21 cellular contexts compared by ENCODE assay signal in genomic region chr2:240428245-240428644, GRCh38. TPM values are rescaled to one million over a fixed set of nuclear protein-coding genes. Genes with fewer than 3 reads are reported as not detected.
DNase-seq lines count a peak whose midpoint lies in the region; ATAC-seq, FAIRE-seq and TF ChIP-seq lines count a peak whose summit lies in the region.
"Had no signal": no experiment of that assay in that cellular context is flagged by ENCODE, and none has a peak within 500 bp of the region (broad histone marks: within the 10 kb centered on the region; RNA-seq: fewer than 3 reads in every experiment).

No MANE protein-coding gene starts in this region.

- no peak for TF ChIP-seq CTCF in activated CD8-positive, alpha-beta T cell treated with anti-CD3 and anti-CD28 coated beads for 36 hours (IDR thresholded peaks at IDR 0.05)
- no peak for TF ChIP-seq CTCF in bronchial epithelial cell (IDR thresholded peaks at IDR 0.05; ENCODE audit: insufficient read depth, low read length, severe bottlenecking)

- intact Hi-C loops in activated CD8-positive, alpha-beta T cell treated with anti-CD3 and anti-CD28 coated beads for 36 hours (cut with micrococcal nuclease), result no loop called here

- no peak overlapping the region for H3K27ac Mint-ChIP-seq in activated CD8-positive, alpha-beta T cell treated with anti-CD3 and anti-CD28 coated beads for 36 hours
- H3K27ac Mint-ChIP-seq in activated CD8-positive, alpha-beta T cell treated with anti-CD3 and anti-CD28 coated beads, Interleukin-2, amount 10 ng/mL, durations not matched to agents 7 days and 5 days, result no peak overlapping the region
- H3K27ac Mint-ChIP-seq: CD4-positive, CD25-positive, alpha-beta regulatory T cell had no signal

- H3K4me1 Mint-ChIP-seq in activated CD8-positive, alpha-beta T cell treated with anti-CD3 and anti-CD28 coated beads for 36 hours (ENCODE audit: low read depth), result peaks cover 15% of the 10 kb centered on the region
- peaks cover 13% of the 10 kb centered on the region for H3K4me1 Mint-ChIP-seq in activated CD8-positive, alpha-beta T cell treated with anti-CD3 and anti-CD28 coated beads, Interleukin-2, amount 10 ng/mL, durations not matched to agents 7 days and 5 days (ENCODE audit: low read depth)
- H3K4me1 Mint-ChIP-seq: CD4-positive, CD25-positive, alpha-beta regulatory T cell had no signal

- H3K27me3 ChIP-seq in bronchial epithelial cell (ENCODE audit: control insufficient read depth, insufficient read depth, low read length), result no peaks in the 10 kb centered on the region
- H3K27me3 ChIP-seq: MG63 had no signal

- CTCF ChIA-PET in activated CD8-positive, alpha-beta T cell treated with anti-CD3 and anti-CD28 coated beads for 36 hours (lab: Charles Lee), result interaction anchor here (1.3 to 1.8 kb wide), 2 partner anchors 8 to 196 kb away, joined by 3 to 4 read pairs; no protein-coding TSS in a partner anchor
- CTCF ChIA-PET in activated CD8-positive, alpha-beta T cell treated with anti-CD3 and anti-CD28 coated beads, Interleukin-2, amount 10 ng/mL, durations not matched to agents 7 days and 5 days (lab: Charles Lee), result interaction anchor here (0.7 to 1.1 kb wide), 2 partner anchors 10 to 258 kb away, joined by 3 read pairs; no protein-coding TSS in a partner anchor

- peak; percentile 45 for DNase-seq in activated CD8-positive, alpha-beta T cell treated with anti-CD3 and anti-CD28 coated beads for 36 hours
- DNase-seq in activated CD8-positive, alpha-beta T cell treated with anti-CD3 and anti-CD28 coated beads, Interleukin-2, amount 10 ng/mL, durations not matched to agents 7 days and 5 days, result no peak
- peak; percentile 25 for DNase-seq in stimulated activated CD4-positive, alpha-beta T cell treated with anti-CD3 and anti-CD28 coated beads, Interleukin-4, amount 100 ng/mL, for 24 hours
- DNase-seq in stimulated activated CD4-positive, alpha-beta T cell treated with anti-CD3 and anti-CD28 coated beads, Interleukin-12 subunit alpha, Interleukin-12 subunit beta, amount 100 ng/mL, for 4 hours, result no peak
- DNase-seq in bronchial epithelial cell (ENCODE audit: low read depth) (no peak), NCI-H187 (lab: John Stamatoyannopoulos, UW) (no peak), NCI-H524 treated with DMSO at 0.1 percent for 48 hours (lab: John Stamatoyannopoulos, UW) (no peak)
- DNase-seq: ACHN; CD4-positive, CD25-positive, alpha-beta regulatory T cell; DMS79; MG63; NCI-H1105; NCI-H1694 treated with DMSO at 0.1 percent for 48 hours; NCI-H2171; NCI-H446 treated with DMSO at 0.1 percent for 48 hours; NCI-H774 had no signal

- H3K4me3 Mint-ChIP-seq in activated CD8-positive, alpha-beta T cell treated with anti-CD3 and anti-CD28 coated beads for 36 hours, result no peak overlapping the region
- no peak overlapping the region for H3K4me3 Mint-ChIP-seq in activated CD8-positive, alpha-beta T cell treated with anti-CD3 and anti-CD28 coated beads, Interleukin-2, amount 10 ng/mL, durations not matched to agents 7 days and 5 days
- H3K4me3 Mint-ChIP-seq: CD4-positive, CD25-positive, alpha-beta regulatory T cell had no signal

- FAIRE-seq in bronchial epithelial cell (lab: Jason Lieb, UNC), result peak; percentile 47
- FAIRE-seq: G401.6, GM12891, H54, HepG2 had no signal

- H3K36me3 ChIP-seq in bronchial epithelial cell (ENCODE audit: control insufficient read depth, insufficient read depth, low read length), result no peaks in the 10 kb centered on the region
- H3K36me3 ChIP-seq: MG63 had no signal

- H3K4me3 ChIP-seq in bronchial epithelial cell (ENCODE audit: low read depth, low read length), result no peak overlapping the region
- H3K4me3 ChIP-seq: MG63 had no signal

- no peak for ATAC-seq in activated CD8-positive, alpha-beta T cell treated with anti-CD3 and anti-CD28 coated beads for 36 hours
- no peak for ATAC-seq in activated CD8-positive, alpha-beta T cell treated with anti-CD3 and anti-CD28 coated beads, Interleukin-2, amount 10 ng/mL, durations not matched to agents 7 days and 5 days
- ATAC-seq in HG03108 (IDR thresholded peaks at IDR 0.05; ENCODE audit: unreplicated experiment), result no peak
- ATAC-seq: HepG2 had no signal

- no peaks in the 10 kb centered on the region for H3K36me3 Mint-ChIP-seq in activated CD8-positive, alpha-beta T cell treated with anti-CD3 and anti-CD28 coated beads for 36 hours (ENCODE audit: low read depth)
- H3K36me3 Mint-ChIP-seq in activated CD8-positive, alpha-beta T cell treated with anti-CD3 and anti-CD28 coated beads, Interleukin-2, amount 10 ng/mL, durations not matched to agents 7 days and 5 days (ENCODE audit: low read depth), result no peaks in the 10 kb centered on the region
- H3K36me3 Mint-ChIP-seq: CD4-positive, CD25-positive, alpha-beta regulatory T cell had no signal

- peaks cover 5% of the 10 kb centered on the region for H3K27me3 Mint-ChIP-seq in activated CD8-positive, alpha-beta T cell treated with anti-CD3 and anti-CD28 coated beads for 36 hours
- H3K27me3 Mint-ChIP-seq in activated CD8-positive, alpha-beta T cell treated with anti-CD3 and anti-CD28 coated beads, Interleukin-2, amount 10 ng/mL, durations not matched to agents 7 days and 5 days (ENCODE audit: low read depth), result peaks cover 8% of the 10 kb centered on the region

- H3K9me3 Mint-ChIP-seq in activated CD8-positive, alpha-beta T cell treated with anti-CD3 and anti-CD28 coated beads for 36 hours, result no peaks in the 10 kb centered on the region
- H3K9me3 Mint-ChIP-seq in activated CD8-positive, alpha-beta T cell treated with anti-CD3 and anti-CD28 coated beads, Interleukin-2, amount 10 ng/mL, durations not matched to agents 7 days and 5 days (ENCODE audit: insufficient read depth), result no peaks in the 10 kb centered on the region

- POLR2A ChIA-PET in activated CD8-positive, alpha-beta T cell treated with anti-CD3 and anti-CD28 coated beads for 36 hours (lab: Charles Lee), result no interaction called here
- POLR2A ChIA-PET in activated CD8-positive, alpha-beta T cell treated with anti-CD3 and anti-CD28 coated beads, Interleukin-2, amount 10 ng/mL, durations not matched to agents 7 days and 5 days (lab: Charles Lee), result no interaction called here

RNA-seq across cellular contexts. Expression of gene GPC1, which starts 7.2 kb away (rescaled TPM):
- 1 to 10 TPM in 1 of 2 experiments, under 1 TPM in 1; 0.83 to 1.2 TPM for total RNA-seq in activated CD8-positive, alpha-beta T cell treated with anti-CD3 and anti-CD28 coated beads for 36 hours
- total RNA-seq in activated CD8-positive, alpha-beta T cell treated with anti-CD3 and anti-CD28 coated beads, Interleukin-2, amount 10 ng/mL, durations not matched to agents 7 days and 5 days, result 1 to 10 TPM; 4.4 to 5.7 TPM
- 65.8 and 103 TPM in 2 replicates for total RNA-seq in bronchial epithelial cell

Comparison
In these comparisons a context has a peak if more than half of its experiments do, and no peak if none do; other contexts are left out.
1. DNase-seq: peak in activated CD8-positive, alpha-beta T cell treated with anti-CD3 and anti-CD28 coated beads for 36 hours (single experiment) and stimulated activated CD4-positive, alpha-beta T cell treated with anti-CD3 and anti-CD28 coated beads, Interleukin-4, amount 100 ng/mL, for 24 hours (single experiment); none in activated CD8-positive, alpha-beta T cell treated with anti-CD3 and anti-CD28 coated beads, Interleukin-2, amount 10 ng/mL, durations not matched to agents 7 days and 5 days (single experiment), stimulated activated CD4-positive, alpha-beta T cell treated with anti-CD3 and anti-CD28 coated beads, Interleukin-12 subunit alpha, Interleukin-12 subunit beta, amount 100 ng/mL, for 4 hours (single experiment), bronchial epithelial cell (single experiment), NCI-H187 (0 of 2) and NCI-H524 treated with DMSO at 0.1 percent for 48 hours (single experiment).